ENCODE assay signal across 32 cellular contexts in the genomic region with DNA sequence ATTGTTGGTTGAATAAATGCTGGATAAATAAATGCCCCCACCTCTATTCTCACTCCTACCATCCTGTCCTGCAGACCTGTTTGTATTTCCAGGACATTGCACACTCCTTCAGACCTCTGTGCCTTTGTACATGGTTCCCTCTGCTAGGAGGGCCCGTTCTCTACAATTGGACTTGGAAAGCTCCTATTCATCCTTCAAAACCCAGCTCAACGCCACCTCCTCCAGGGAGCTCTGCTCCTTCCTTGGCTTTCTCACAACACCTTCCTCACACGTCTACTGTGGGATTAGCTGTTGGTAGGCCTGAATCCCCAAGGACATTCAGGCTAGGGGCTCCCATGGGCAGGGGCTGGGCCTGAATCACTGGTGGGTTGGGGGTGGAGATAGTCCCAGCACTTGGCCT.
"Had no signal": no experiment of that assay in that cellular context is flagged by ENCODE, and none has a peak within 500 bp of the region (broad histone marks: within the 10 kb centered on the region; RNA-seq: fewer than 3 reads in every experiment).

No MANE protein-coding gene starts in this region.

- H3K27ac ChIP-seq: adrenal gland, body of pancreas, heart right ventricle had no signal

- DNase-seq: activated CD4-positive, alpha-beta memory T cell treated with anti-CD3 and anti-CD28 coated beads for 36 hours; activated CD4-positive, alpha-beta T cell treated with anti-CD3 and anti-CD28 coated beads for 36 hours; activated CD4-positive, alpha-beta T cell treated with anti-CD3 and anti-CD28 coated beads, Interleukin-2, amount 10 ng/mL, durations not matched to agents 24 days and 14 days; activated CD4-positive, CD25-positive, alpha-beta regulatory T cell; activated CD4-positive, CD25-positive, alpha-beta regulatory T cell treated with anti-CD3 and anti-CD28 coated beads, Interleukin-2, amount 50 U/mL, for 72 hours; activated CD8-positive, alpha-beta memory T cell treated with anti-CD3 and anti-CD28 coated beads, Interleukin-2, amount 10 ng/mL, durations not matched to agents 7 days and 5 days; activated CD8-positive, alpha-beta memory T cell treated with anti-CD3 and anti-CD28 coated beads, Interleukin-2, amount 50 U/mL, for 4 hours; activated CD8-positive, alpha-beta T cell treated with anti-CD3 and anti-CD28 coated beads, Interleukin-2, amount 10 ng/mL, durations not matched to agents 7 days and 5 days; activated effector memory CD4-positive, alpha-beta T cell treated with anti-CD3 and anti-CD28 coated beads, Interleukin-2, amount 50 U/mL, for 16 hours; activated naive CD4-positive, alpha-beta T cell treated with anti-CD3 and anti-CD28 coated beads for 36 hours; activated naive CD8-positive, alpha-beta T cell treated with anti-CD3 and anti-CD28 coated beads for 36 hours; activated naive CD8-positive, alpha-beta T cell treated with anti-CD3 and anti-CD28 coated beads, Interleukin-2, amount 50 U/mL, for 24 hours; activated T-cell treated with anti-CD3 and anti-CD28 coated beads, Interleukin-2, amount 50 U/mL, for 1 hour; activated T-cell treated with anti-CD3 and anti-CD28 coated beads, Interleukin-2, amount 50 U/mL, for 48 hours; adrenal gland; amygdala; body of pancreas; caudate nucleus; cortex of kidney; effector CD8-positive, alpha-beta T cell; foreskin fibroblast; heart right ventricle; hippocampal formation; T-helper 17 cell; T1000 had no signal

- ATAC-seq: activated CD4-positive, alpha-beta T cell treated with anti-CD3 and anti-CD28 coated beads for 36 hours; activated CD8-positive, alpha-beta memory T cell treated with anti-CD3 and anti-CD28 coated beads, Interleukin-2, amount 10 ng/mL, durations not matched to agents 7 days and 5 days; activated CD8-positive, alpha-beta T cell treated with anti-CD3 and anti-CD28 coated beads, Interleukin-2, amount 10 ng/mL, durations not matched to agents 7 days and 5 days; activated naive CD8-positive, alpha-beta T cell treated with anti-CD3 and anti-CD28 coated beads, Interleukin-2, amount 50 U/mL, for 24 hours; body of pancreas; esophagus mucosa; heart right ventricle; T-helper 17 cell had no signal

- H3K9me3 Mint-ChIP-seq: activated CD4-positive, alpha-beta memory T cell treated with anti-CD3 and anti-CD28 coated beads for 36 hours; activated CD4-positive, alpha-beta T cell treated with anti-CD3 and anti-CD28 coated beads, Interleukin-2, amount 10 ng/mL, durations not matched to agents 24 days and 14 days; activated naive CD4-positive, alpha-beta T cell treated with anti-CD3 and anti-CD28 coated beads for 36 hours; activated naive CD4-positive, alpha-beta T cell treated with anti-CD3 and anti-CD28 coated beads, Interleukin-2, amount 50 U/mL, for 24 hours; activated naive CD8-positive, alpha-beta T cell treated with anti-CD3 and anti-CD28 coated beads for 36 hours; activated naive CD8-positive, alpha-beta T cell treated with anti-CD3 and anti-CD28 coated beads, Interleukin-2, amount 50 U/mL, for 24 hours; activated T-helper 1 cell treated with anti-CD3 and anti-CD28 coated beads, Interleukin-12 subunit alpha, Interleukin-12 subunit beta, Interleukin-2, Interleukin-4 antibody, amounts not matched to agents 30 ng/mL and 10 ng/mL and 1 ng/mL, durations not matched to agents 14 hours and 24 hours and 36 hours; activated T-helper 2 cell treated with anti-CD3 and anti-CD28 coated beads, Interferon-gamma antibody, Interleukin-2, Interleukin-4, amounts not matched to agents 10 μg/mL and 5 μg/mL and 100 μg/mL, durations not matched to agents 14 hours and 24 hours and 36 hours; T-helper 2 cell treated with Interferon-gamma antibody and Interleukin-4, amounts not matched to agents 5 μg/mL and 100 μg/mL, for 36 hours had no signal

- H3K27ac Mint-ChIP-seq: activated CD4-positive, alpha-beta memory T cell treated with anti-CD3 and anti-CD28 coated beads for 36 hours; activated CD4-positive, alpha-beta T cell treated with anti-CD3 and anti-CD28 coated beads for 36 hours; activated CD4-positive, alpha-beta T cell treated with anti-CD3 and anti-CD28 coated beads, Interleukin-2, amount 10 ng/mL, durations not matched to agents 24 days and 14 days; activated CD8-positive, alpha-beta memory T cell treated with anti-CD3 and anti-CD28 coated beads, Interleukin-2, amount 10 ng/mL, durations not matched to agents 7 days and 5 days; activated CD8-positive, alpha-beta T cell treated with anti-CD3 and anti-CD28 coated beads, Interleukin-2, amount 10 ng/mL, durations not matched to agents 7 days and 5 days; activated naive CD4-positive, alpha-beta T cell treated with anti-CD3 and anti-CD28 coated beads for 36 hours; activated naive CD8-positive, alpha-beta T cell treated with anti-CD3 and anti-CD28 coated beads for 36 hours; activated naive CD8-positive, alpha-beta T cell treated with anti-CD3 and anti-CD28 coated beads, Interleukin-2, amount 50 U/mL, for 24 hours; activated T-helper 1 cell treated with anti-CD3 and anti-CD28 coated beads, Interleukin-12 subunit alpha, Interleukin-12 subunit beta, Interleukin-2, Interleukin-4 antibody, amounts not matched to agents 30 ng/mL and 10 ng/mL and 1 ng/mL, durations not matched to agents 14 hours and 24 hours and 36 hours; activated T-helper 2 cell treated with anti-CD3 and anti-CD28 coated beads, Interferon-gamma antibody, Interleukin-2, Interleukin-4, amounts not matched to agents 10 μg/mL and 5 μg/mL and 100 μg/mL, durations not matched to agents 14 hours and 24 hours and 36 hours; T-helper 17 cell; T-helper 2 cell treated with Interferon-gamma antibody and Interleukin-4, amounts not matched to agents 5 μg/mL and 100 μg/mL, for 36 hours had no signal

- FAIRE-seq: colon, frontal cortex had no signal

- H3K27me3 ChIP-seq: adrenal gland, body of pancreas had no signal

- H3K4me1 ChIP-seq: adrenal gland, body of pancreas had no signal

- H3K27me3 Mint-ChIP-seq: activated CD4-positive, alpha-beta memory T cell treated with anti-CD3 and anti-CD28 coated beads for 36 hours; activated CD4-positive, alpha-beta T cell treated with anti-CD3 and anti-CD28 coated beads for 36 hours; activated CD8-positive, alpha-beta memory T cell treated with anti-CD3 and anti-CD28 coated beads, Interleukin-2, amount 10 ng/mL, durations not matched to agents 7 days and 5 days; activated naive CD4-positive, alpha-beta T cell treated with anti-CD3 and anti-CD28 coated beads, Interleukin-2, amount 50 U/mL, for 24 hours; activated naive CD8-positive, alpha-beta T cell treated with anti-CD3 and anti-CD28 coated beads for 36 hours had no signal

- H3K9me3 ChIP-seq: adrenal gland, body of pancreas, heart right ventricle had no signal

- H3K36me3 ChIP-seq: adrenal gland, heart right ventricle had no signal

- H3K4me3 ChIP-seq: adrenal gland, body of pancreas, heart right ventricle had no signal

- H3K36me3 Mint-ChIP-seq: activated CD4-positive, alpha-beta memory T cell treated with anti-CD3 and anti-CD28 coated beads for 36 hours; activated CD8-positive, alpha-beta memory T cell treated with anti-CD3 and anti-CD28 coated beads, Interleukin-2, amount 10 ng/mL, durations not matched to agents 7 days and 5 days; activated naive CD4-positive, alpha-beta T cell treated with anti-CD3 and anti-CD28 coated beads, Interleukin-2, amount 50 U/mL, for 24 hours; activated naive CD8-positive, alpha-beta T cell treated with anti-CD3 and anti-CD28 coated beads for 36 hours had no signal

- H3K4me3 Mint-ChIP-seq: activated CD4-positive, alpha-beta memory T cell treated with anti-CD3 and anti-CD28 coated beads for 36 hours; activated CD4-positive, alpha-beta T cell treated with anti-CD3 and anti-CD28 coated beads for 36 hours; activated CD4-positive, alpha-beta T cell treated with anti-CD3 and anti-CD28 coated beads, Interleukin-2, amount 10 ng/mL, durations not matched to agents 24 days and 14 days; activated CD8-positive, alpha-beta memory T cell treated with anti-CD3 and anti-CD28 coated beads, Interleukin-2, amount 10 ng/mL, durations not matched to agents 7 days and 5 days; activated CD8-positive, alpha-beta T cell treated with anti-CD3 and anti-CD28 coated beads, Interleukin-2, amount 10 ng/mL, durations not matched to agents 7 days and 5 days; activated naive CD4-positive, alpha-beta T cell treated with anti-CD3 and anti-CD28 coated beads for 36 hours; activated naive CD4-positive, alpha-beta T cell treated with anti-CD3 and anti-CD28 coated beads, Interleukin-2, amount 50 U/mL, for 24 hours; activated naive CD8-positive, alpha-beta T cell treated with anti-CD3 and anti-CD28 coated beads for 36 hours; activated naive CD8-positive, alpha-beta T cell treated with anti-CD3 and anti-CD28 coated beads, Interleukin-2, amount 50 U/mL, for 24 hours; activated T-helper 1 cell treated with anti-CD3 and anti-CD28 coated beads, Interleukin-12 subunit alpha, Interleukin-12 subunit beta, Interleukin-2, Interleukin-4 antibody, amounts not matched to agents 30 ng/mL and 10 ng/mL and 1 ng/mL, durations not matched to agents 14 hours and 24 hours and 36 hours; T-helper 17 cell; T-helper 2 cell treated with Interferon-gamma antibody and Interleukin-4, amounts not matched to agents 5 μg/mL and 100 μg/mL, for 36 hours had no signal
